1 cellular context compared by ENCODE assay signal in the genomic region with DNA sequence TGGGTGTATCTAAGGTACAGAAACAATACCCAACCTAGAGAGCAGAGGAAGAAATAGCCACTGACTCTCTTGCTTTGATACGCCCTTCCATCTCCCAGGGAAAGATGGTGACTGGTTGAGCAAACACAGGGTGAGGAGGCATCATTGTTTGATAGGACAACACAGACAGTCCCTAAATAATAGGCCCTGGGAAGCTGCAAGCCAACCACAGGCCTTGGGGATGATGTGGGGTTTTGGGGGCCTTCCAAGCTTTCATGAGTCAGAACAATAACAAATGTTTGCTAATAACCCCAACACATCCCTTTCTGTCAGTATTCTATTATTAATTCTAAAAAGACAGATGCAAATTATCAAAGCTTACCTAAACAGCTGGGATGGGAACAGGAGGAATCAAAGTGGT.
TF ChIP-seq lines count a peak whose summit lies in the region.

No MANE protein-coding gene starts in this region.

TF ChIP-seq in GM23338, 12 proteins besides CTCF, POLR2A, EP300 and RAD21 (continued from another document):
- TF ChIP-seq CREB1 (CRISPR knock-in tag; IDR thresholded peaks at IDR 0.05; ENCODE audit: low read depth) (no peak), ZNF331 (CRISPR knock-in tag; IDR thresholded peaks at IDR 0.05; ENCODE audit: low read depth) (no peak), STAT1 (IDR thresholded peaks at IDR 0.05; ENCODE audit: unreplicated experiment) (no peak), NANOG (IDR thresholded peaks at IDR 0.05; ENCODE audit: borderline replicate concordance) (no peak)
- TF ChIP-seq, protein P1, sequence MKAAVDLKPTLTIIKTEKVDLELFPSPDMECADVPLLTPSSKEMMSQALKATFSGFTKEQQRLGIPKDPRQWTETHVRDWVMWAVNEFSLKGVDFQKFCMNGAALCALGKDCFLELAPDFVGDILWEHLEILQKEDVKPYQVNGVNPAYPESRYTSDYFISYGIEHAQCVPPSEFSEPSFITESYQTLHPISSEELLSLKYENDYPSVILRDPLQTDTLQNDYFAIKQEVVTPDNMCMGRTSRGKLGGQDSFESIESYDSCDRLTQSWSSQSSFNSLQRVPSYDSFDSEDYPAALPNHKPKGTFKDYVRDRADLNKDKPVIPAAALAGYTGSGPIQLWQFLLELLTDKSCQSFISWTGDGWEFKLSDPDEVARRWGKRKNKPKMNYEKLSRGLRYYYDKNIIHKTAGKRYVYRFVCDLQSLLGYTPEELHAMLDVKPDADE (IDR thresholded peaks at IDR 0.05) = no peak
- TF ChIP-seq, protein P2, sequence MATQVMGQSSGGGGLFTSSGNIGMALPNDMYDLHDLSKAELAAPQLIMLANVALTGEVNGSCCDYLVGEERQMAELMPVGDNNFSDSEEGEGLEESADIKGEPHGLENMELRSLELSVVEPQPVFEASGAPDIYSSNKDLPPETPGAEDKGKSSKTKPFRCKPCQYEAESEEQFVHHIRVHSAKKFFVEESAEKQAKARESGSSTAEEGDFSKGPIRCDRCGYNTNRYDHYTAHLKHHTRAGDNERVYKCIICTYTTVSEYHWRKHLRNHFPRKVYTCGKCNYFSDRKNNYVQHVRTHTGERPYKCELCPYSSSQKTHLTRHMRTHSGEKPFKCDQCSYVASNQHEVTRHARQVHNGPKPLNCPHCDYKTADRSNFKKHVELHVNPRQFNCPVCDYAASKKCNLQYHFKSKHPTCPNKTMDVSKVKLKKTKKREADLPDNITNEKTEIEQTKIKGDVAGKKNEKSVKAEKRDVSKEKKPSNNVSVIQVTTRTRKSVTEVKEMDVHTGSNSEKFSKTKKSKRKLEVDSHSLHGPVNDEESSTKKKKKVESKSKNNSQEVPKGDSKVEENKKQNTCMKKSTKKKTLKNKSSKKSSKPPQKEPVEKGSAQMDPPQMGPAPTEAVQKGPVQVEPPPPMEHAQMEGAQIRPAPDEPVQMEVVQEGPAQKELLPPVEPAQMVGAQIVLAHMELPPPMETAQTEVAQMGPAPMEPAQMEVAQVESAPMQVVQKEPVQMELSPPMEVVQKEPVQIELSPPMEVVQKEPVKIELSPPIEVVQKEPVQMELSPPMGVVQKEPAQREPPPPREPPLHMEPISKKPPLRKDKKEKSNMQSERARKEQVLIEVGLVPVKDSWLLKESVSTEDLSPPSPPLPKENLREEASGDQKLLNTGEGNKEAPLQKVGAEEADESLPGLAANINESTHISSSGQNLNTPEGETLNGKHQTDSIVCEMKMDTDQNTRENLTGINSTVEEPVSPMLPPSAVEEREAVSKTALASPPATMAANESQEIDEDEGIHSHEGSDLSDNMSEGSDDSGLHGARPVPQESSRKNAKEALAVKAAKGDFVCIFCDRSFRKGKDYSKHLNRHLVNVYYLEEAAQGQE (IDR thresholded peaks at IDR 0.05; ENCODE audit: unreplicated experiment) = no peak
